11 cellular contexts compared by ENCODE assay signal in the genomic region with DNA sequence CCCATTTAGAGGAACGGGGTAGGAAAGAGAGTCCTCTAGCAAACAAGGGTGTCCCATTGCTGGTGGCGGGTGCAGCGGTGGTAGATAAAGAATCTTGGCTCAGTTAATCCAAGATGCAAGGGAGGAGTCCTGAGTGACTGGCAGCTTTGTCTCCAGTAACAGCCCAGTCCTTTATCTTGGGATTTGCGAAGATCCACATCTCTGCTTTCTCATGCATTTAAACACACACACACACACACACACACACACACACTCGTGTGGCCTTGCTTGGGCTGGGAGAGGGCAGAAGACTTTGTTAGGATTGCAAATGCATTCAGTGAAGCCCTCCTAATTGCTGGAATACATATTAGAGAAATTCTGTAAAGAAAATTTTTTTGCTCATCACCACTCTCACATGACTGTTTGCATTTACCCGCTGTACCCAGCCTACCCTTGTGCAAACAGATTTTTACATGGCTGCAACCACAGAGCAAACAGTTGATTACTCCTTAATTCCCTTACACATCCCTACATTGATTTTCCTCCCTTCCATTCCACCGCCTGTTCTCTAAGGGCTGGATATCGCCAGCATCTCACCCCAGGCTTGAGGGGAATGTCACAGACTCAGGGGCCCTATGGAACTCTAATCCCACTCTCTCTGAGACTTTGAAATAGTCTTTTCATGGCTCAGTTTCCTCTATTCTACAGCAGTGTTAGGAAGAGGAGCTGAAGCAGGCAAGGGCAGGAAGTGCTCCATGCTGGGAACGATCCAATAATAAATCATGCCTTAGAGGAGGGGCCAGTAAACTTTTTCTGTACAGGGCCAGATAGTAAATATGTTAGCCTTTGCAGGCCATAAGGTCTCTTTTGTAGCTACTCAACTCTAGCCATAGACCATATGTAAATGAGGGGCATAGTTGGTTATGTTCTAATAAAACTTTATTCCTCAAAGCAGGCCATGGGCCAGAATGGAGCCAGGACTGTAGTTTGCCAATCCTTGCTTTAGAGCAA. TPM values are rescaled to one million over a fixed set of nuclear protein-coding genes. Genes with fewer than 3 reads are reported as not detected.
A peak's percentile ranks its signal among the peaks of the same experiment; 100 is the strongest.
DNase-seq lines count a peak whose midpoint lies in the region; ATAC-seq, FAIRE-seq and TF ChIP-seq lines count a peak whose summit lies in the region.
"Had no signal": no experiment of that assay in that cellular context is flagged by ENCODE, and none has a peak within 500 bp of the region (broad histone marks: within the 10 kb centered on the region; RNA-seq: fewer than 3 reads in every experiment).

No MANE protein-coding gene starts in this region.

- H3K18ac ChIP-seq in mesenchymal stem cell (ENCODE audit: low read depth in 1 of 2, low read length in 2 of 2), result peak overlapping the region; percentile 24 to 55

- H2BK120ac ChIP-seq in mesenchymal stem cell (ENCODE audit: low read depth, low read length), result peak overlapping the region; percentile 12

- TF ChIP-seq CTCF in LNCaP clone FGC (IDR thresholded peaks at IDR 0.05; ENCODE audit: control insufficient read depth, extremely low read depth, insufficient read depth), result no peak
- no peak for TF ChIP-seq CTCF in bronchial epithelial cell (IDR thresholded peaks at IDR 0.05; ENCODE audit: insufficient read depth, low read length, severe bottlenecking)
- no peak for TF ChIP-seq CTCF in testis (IDR thresholded peaks at IDR 0.05)

- ATAC-seq in GM21717 (IDR thresholded peaks at IDR 0.05; ENCODE audit: unreplicated experiment) (no peak), GM18519 (IDR thresholded peaks at IDR 0.05; ENCODE audit: low FRiP score, unreplicated experiment) (no peak)

- peak overlapping the region in 1 of 2 experiments; percentile 95 for H2BK12ac ChIP-seq in mesenchymal stem cell (ENCODE audit: low read length in 2 of 2)

- H2BK5ac ChIP-seq in mesenchymal stem cell (ENCODE audit: low read depth, low read length, poor library complexity, severe bottlenecking), result no peak overlapping the region

- no peak overlapping the region for H3K14ac ChIP-seq in mesenchymal stem cell (ENCODE audit: low read length in 2 of 2)

- no peaks in the 10 kb centered on the region for H3K27me3 ChIP-seq in bronchial epithelial cell (ENCODE audit: control insufficient read depth, insufficient read depth, low read length)
- H3K27me3 ChIP-seq in mesenchymal stem cell (ENCODE audit: control insufficient read depth in 1 of 2, insufficient read depth in 1 of 2, low read length in 2 of 2), result no peaks in the 10 kb centered on the region
- no peaks in the 10 kb centered on the region for H3K27me3 ChIP-seq in testis

- H3K4me1 ChIP-seq in mesenchymal stem cell (ENCODE audit: control insufficient read depth, insufficient read depth, low read depth, low read length) (peaks cover 43% of the 10 kb centered on the region), testis (peaks cover 9% of the 10 kb centered on the region)

- peak overlapping the region; percentile 64 for H4K91ac ChIP-seq in mesenchymal stem cell (ENCODE audit: low read length)

- H4K8ac ChIP-seq in mesenchymal stem cell (ENCODE audit: low read length), result peak overlapping the region; percentile 12

- no peak overlapping the region for H3K4me2 ChIP-seq in mesenchymal stem cell (ENCODE audit: low read length, poor library complexity, severe bottlenecking)

- peaks cover 14% of the 10 kb centered on the region for H3K79me1 ChIP-seq in mesenchymal stem cell (replicated peaks; ENCODE audit: low read length, poor library complexity, severe bottlenecking)

- no peak overlapping the region for H2BK15ac ChIP-seq in mesenchymal stem cell (ENCODE audit: low read depth, poor library complexity, severe bottlenecking)

- FAIRE-seq in bronchial epithelial cell (lab: Jason Lieb, UNC), result no peak

- peak overlapping the region; percentile 60 for H2AFZ ChIP-seq in mesenchymal stem cell (ENCODE audit: low read depth, low read length)

- H3K4me3 ChIP-seq in LNCaP clone FGC (ENCODE audit: low read depth, low read length), result peak overlapping the region; percentile 30
- H3K4me3 ChIP-seq in bronchial epithelial cell (ENCODE audit: low read depth, low read length), result peak overlapping the region; percentile 0
- H3K4me3 ChIP-seq in mesenchymal stem cell (ENCODE audit: insufficient read depth in 1 of 2, low read depth in 1 of 2, low read length in 2 of 2), result no peak overlapping the region
- H3K4me3 ChIP-seq in testis, result no peak overlapping the region
- H3K4me3 ChIP-seq: left lung had no signal

- peak; percentile 73 for DNase-seq in COLO829 (ENCODE audit: low spot score)
- DNase-seq in LNCaP clone FGC (ENCODE audit: low read depth), result peak; percentile 79
- DNase-seq in bronchial epithelial cell (ENCODE audit: low read depth), result peak; percentile 27
- peak; percentile 60 for DNase-seq in mesenchymal stem cell
- DNase-seq in testis, result no peak
- no peak for DNase-seq in NK-92 treated with Interleukin-12 subunit alpha and Interleukin-12 subunit beta, amount 100 ng/mL, for 24 hours (lab: John Stamatoyannopoulos, UW)
- DNase-seq: left lung, NCI-H2171 treated with DMSO at 0.1 percent for 48 hours, trophoblast cell had no signal

- TF ChIP-seq POLR2A in testis (IDR thresholded peaks at IDR 0.05), result no peak

- H3K4ac ChIP-seq in mesenchymal stem cell (ENCODE audit: low read depth in 1 of 2, low read length in 2 of 2), result peak overlapping the region in 1 of 2 experiments; percentile 43

- 70% methylated on average over 7 of the region's 9 CpGs for WGBS in mesenchymal stem cell
- WGBS in testis, 2 donors, result 85 to 89% methylated on average over 9 of the region's 9 CpGs

- no peaks in the 10 kb centered on the region for H3K9me3 ChIP-seq in mesenchymal stem cell (ENCODE audit: control insufficient read depth, low read length)
- no peaks in the 10 kb centered on the region for H3K9me3 ChIP-seq in testis
- H3K9me3 ChIP-seq: left lung had no signal

- H3K27ac ChIP-seq in mesenchymal stem cell (ENCODE audit: low read length, poor library complexity, severe bottlenecking), result peak overlapping the region; percentile 83
- no peak overlapping the region for H3K27ac ChIP-seq in testis
- H3K27ac ChIP-seq: left lung had no signal

- no peak overlapping the region for H2AK5ac ChIP-seq in mesenchymal stem cell (ENCODE audit: low read length, severe bottlenecking)

- H3K36me3 ChIP-seq in bronchial epithelial cell (ENCODE audit: control insufficient read depth, insufficient read depth, low read length), result peaks cover 13% of the 10 kb centered on the region
- peaks cover 0 to 3% of the 10 kb centered on the region in 2 experiments for H3K36me3 ChIP-seq in mesenchymal stem cell (ENCODE audit: control insufficient read depth in 1 of 2, insufficient read depth in 2 of 2, low read depth in 1 of 2, low read length in 2 of 2)
- no peaks in the 10 kb centered on the region for H3K36me3 ChIP-seq in testis (ENCODE audit: low read depth, missing control alignments)
- H3K36me3 ChIP-seq: left lung had no signal

- H3K23ac ChIP-seq in mesenchymal stem cell (ENCODE audit: low read length in 2 of 2), result no peak overlapping the region

- intact Hi-C loops in testis (cut with DNase I; ENCODE audit: low total_unique reads), result no loop called here

- H3K9ac ChIP-seq in mesenchymal stem cell (ENCODE audit: low read length), result no peak overlapping the region

RNA-seq across cellular contexts. Expression of gene C6orf132, which starts 3.5 kb away (rescaled TPM):
- total RNA-seq in bronchial epithelial cell (11.3 and 46.1 TPM in 2 replicates), testis (1 to 10 TPM; 1.1 to 1.3 TPM)
- 2.1 TPM for polyA plus RNA-seq in mesenchymal stem cell (2013, experiment 1 of 2)
- polyA plus RNA-seq in mesenchymal stem cell (2013, experiment 2 of 2), result 2.2 TPM
- 2.0 TPM for polyA plus RNA-seq in testis (ENCODE audit: insufficient read depth, low read depth, low replicate concordance)

RNA-seq across cellular contexts. Expression of gene GUCA1A, which starts 34.2 kb away (rescaled TPM):
- total RNA-seq in bronchial epithelial cell (not detected in 2 replicates), testis (10 to 100 TPM in 1 of 2 donors, 1 to 10 TPM in 1; 6.7 to 44.2 TPM)
- 0.19 TPM for polyA plus RNA-seq in mesenchymal stem cell (2013, experiment 1 of 2)
- 0.05 TPM for polyA plus RNA-seq in mesenchymal stem cell (2013, experiment 2 of 2)
- polyA plus RNA-seq in testis (ENCODE audit: insufficient read depth, low read depth, low replicate concordance), result 47.0 TPM

RNA-seq across cellular contexts. Expression of gene GUCA1B, which starts 55.8 kb away (rescaled TPM):
- total RNA-seq in bronchial epithelial cell (1.9 and 2.4 TPM in 2 replicates), testis (1 to 10 TPM; 3.0 to 3.7 TPM)
- polyA plus RNA-seq in mesenchymal stem cell (2013, experiment 1 of 2), result 0.32 TPM
- polyA plus RNA-seq in mesenchymal stem cell (2013, experiment 2 of 2), result 0.29 TPM
- 2.8 TPM for polyA plus RNA-seq in testis (ENCODE audit: insufficient read depth, low read depth, low replicate concordance)

Comparison
In these comparisons a context has a peak if more than half of its experiments do, and no peak if none do; other contexts are left out.
1. DNase-seq: peak in COLO829 (single experiment), LNCaP clone FGC (single experiment), bronchial epithelial cell (single experiment) and mesenchymal stem cell (single experiment); none in testis (single experiment) and NK-92 treated with Interleukin-12 subunit alpha and Interleukin-12 subunit beta, amount 100 ng/mL, for 24 hours (single experiment).
2. H3K4me3 ChIP-seq: peak in LNCaP clone FGC (single experiment) and bronchial epithelial cell (single experiment); none in mesenchymal stem cell (0 of 2) and testis (0 of 2).